ENCODE assay signal across 16 cellular contexts in genomic region chr7:20351901-20352300, GRCh38. TPM values are rescaled to one million over a fixed set of nuclear protein-coding genes. Genes with fewer than 3 reads are reported as not detected.
A peak's percentile ranks its signal among the peaks of the same experiment; 100 is the strongest.
DNase-seq lines count a peak whose midpoint lies in the region; ATAC-seq lines count a peak whose summit lies in the region.
"Had no signal": no experiment of that assay in that cellular context is flagged by ENCODE, and none has a peak within 500 bp of the region (broad histone marks: within the 10 kb centered on the region; RNA-seq: fewer than 3 reads in every experiment).

No MANE protein-coding gene starts in this region.

- H4K20me1 ChIP-seq in GM23248 (ENCODE audit: insufficient read depth) = no peaks in the 10 kb centered on the region

- peaks cover 29% of the 10 kb centered on the region; the same call in 1 of the 2 replicates for H3F3A ChIP-seq in GM23248 (ENCODE audit: insufficient read depth)

- no peaks in the 10 kb centered on the region for H3K79me2 ChIP-seq in GM23248 (ENCODE audit: insufficient read depth)

- no peaks in the 10 kb centered on the region for H3K9me2 ChIP-seq in GM23248 (ENCODE audit: insufficient read depth)

- peak overlapping the region; percentile 38 for H3K4me3 ChIP-seq in GM23248
- no peak overlapping the region for H3K4me3 ChIP-seq in skin epidermis
- H3K4me3 ChIP-seq: lung, psoas muscle had no signal

- no peaks in the 10 kb centered on the region for H3K27me3 ChIP-seq in GM23248 (replicated peaks; ENCODE audit: insufficient read depth)

- DNase-seq in GM23248 = peak; percentile 72
- peak; percentile 54 for DNase-seq in SK-MEL-5 (ENCODE audit: low read depth, low spot score)
- no peak for DNase-seq in epithelial cell of prostate (ENCODE audit: low read depth, low spot score)
- DNase-seq in NCI-H510A (lab: John Stamatoyannopoulos, UW) = no peak
- no peak for DNase-seq in NCI-H1436 (lab: John Stamatoyannopoulos, UW)
- DNase-seq in germinal center (ENCODE audit: low spot score) = no peak
- DNase-seq: activated CD4-positive, CD25-positive, alpha-beta regulatory T cell; CD4-positive, CD25-positive, alpha-beta regulatory T cell; head of caudate nucleus; KG1; psoas muscle; SIG-M5 had no signal

- ATAC-seq in GM21576 (IDR thresholded peaks at IDR 0.05; ENCODE audit: unreplicated experiment) = no peak
- ATAC-seq: activated T-helper 17 cell treated with anti-CD3 and anti-CD28 coated beads, Interleukin-2, amount 50 U/mL, for 72 hours; psoas muscle had no signal

- in situ Hi-C loops in GM23248 (cut with MboI) (no loop called here), SK-MEL-5 (cut with HindIII; ENCODE audit: low pct_unique_long_range_greater_than_20kb, low sequenced_read_pairs) (no loop called here)

- H3K9me3 ChIP-seq in GM23248 (ENCODE audit: low read depth) = no peaks in the 10 kb centered on the region
- H3K9me3 ChIP-seq: psoas muscle had no signal

- H3K4me1 ChIP-seq in GM23248 (ENCODE audit: insufficient read depth) = peaks cover 28% of the 10 kb centered on the region
- H3K4me1 ChIP-seq: psoas muscle had no signal

- H3K36me3 ChIP-seq in GM23248 (ENCODE audit: low read depth) = no peaks in the 10 kb centered on the region

- H3K4me2 ChIP-seq in GM23248 (ENCODE audit: unreplicated experiment) = peak overlapping the region; percentile 64

- 0 out of 2 replicates have a peak overlapping the region, but pooled peaks have one; percentile 12 for H3K9ac ChIP-seq in GM23248

- H2AFZ ChIP-seq in GM23248 = no peak overlapping the region

- H3K27ac ChIP-seq in GM23248 = peak overlapping the region; percentile 53
- peak overlapping the region; percentile 98 for H3K27ac ChIP-seq in epithelial cell of prostate
- H3K27ac ChIP-seq in skin epidermis = peak overlapping the region in 19 of 21 experiments; percentile 23 to 77 (median 65)
- H3K27ac ChIP-seq: psoas muscle had no signal

- WGBS in GM23248 (ENCODE audit: low coverage in 1 of 2, low lambda C conversion rate in 2 of 2, missing lambda C conversion rate in 2 of 2), 2 experiments = 82 to 85% methylated on average over 1 of the region's 1 CpG

RNA-seq across cellular contexts. Expression of gene ITGB8, which starts 21.2 kb away (rescaled TPM):
- 9.9 and 11.9 TPM in 2 replicates for total RNA-seq in GM23248 (2014; rRNA removed; shearing (Covaris generic))
- 3.3 and 3.4 TPM in 2 replicates for polyA plus RNA-seq in GM23248 (2016; fragmentation: Nextera tagmentation; extraction: Ambion mirVana)
- 57.2 and 60.1 TPM in 2 replicates for total RNA-seq in SK-MEL-5 (2014; rRNA removed; shearing (Covaris generic))
- 24.4 and 32.7 TPM in 2 replicates for polyA plus RNA-seq in SK-MEL-5 (2015; cell fraction: cytosol; rRNA removed)
- polyA plus RNA-seq in SK-MEL-5 (2015; cell fraction: nucleus; rRNA removed) = 49.3 and 50.4 TPM in 2 replicates

Comparison
In these comparisons a context has a peak if more than half of its experiments do, and no peak if none do; other contexts are left out.
1. DNase-seq: peak in GM23248 (single experiment) and SK-MEL-5 (single experiment); none in epithelial cell of prostate (single experiment), NCI-H510A (single experiment), NCI-H1436 (single experiment) and germinal center (single experiment).
2. Peak in every context shown above with its lines, with median percentiles within 50 percentile points of each other: H3K27ac ChIP-seq.